Comparison of ENCODE assay signal across 27 cellular contexts in genomic region chr7:78765985-78766729, GRCh38.
"Had no signal": no experiment of that assay in that cellular context is flagged by ENCODE, and none has a peak within 500 bp of the region (broad histone marks: within the 10 kb centered on the region; RNA-seq: fewer than 3 reads in every experiment).

No MANE protein-coding gene starts in this region.

- H3K27ac ChIP-seq: esophagus squamous epithelium, heart left ventricle, lower lobe of right lung, neutrophil, ovary, prostate gland, stomach, thyroid gland, upper lobe of right lung, WERI-Rb-1 had no signal

- H3K9me3 Mint-ChIP-seq: activated T-cell treated with anti-CD3 and anti-CD28 coated beads, Interleukin-2, amount 50 U/mL, for 24 hours; dendritic cell treated with granulocyte-macrophage colony-stimulating factor and Interleukin-4, amounts not matched to agents 40 ng/mL and 50 ng/mL, for 4 days; nephron; stimulated activated naive B cell treated with anti-CD40 and anti-IgM and Interleukin-4, amounts not matched to agents 10 μg/mL and 1 μg/mL and 100 μg/mL, for 72 hours had no signal

- H3K4me3 ChIP-seq: esophagus squamous epithelium, heart left ventricle, lower lobe of right lung, ovary, prostate gland, stomach, thyroid gland, upper lobe of right lung had no signal

- H3K27ac Mint-ChIP-seq: activated T-cell treated with anti-CD3 and anti-CD28 coated beads, Interleukin-2, amount 50 U/mL, for 24 hours; dendritic cell treated with granulocyte-macrophage colony-stimulating factor and Interleukin-4, amounts not matched to agents 40 ng/mL and 50 ng/mL, for 4 days; nephron; stimulated activated naive B cell treated with anti-CD40 and anti-IgM and Interleukin-4, amounts not matched to agents 10 μg/mL and 1 μg/mL and 100 μg/mL, for 72 hours; T-helper 17 cell had no signal

- H3K27me3 ChIP-seq: heart left ventricle, ovary, thyroid gland, upper lobe of right lung had no signal

- H3K4me3 Mint-ChIP-seq: activated T-cell treated with anti-CD3 and anti-CD28 coated beads, Interleukin-2, amount 50 U/mL, for 24 hours; central memory CD8-positive, alpha-beta T cell; dendritic cell treated with granulocyte-macrophage colony-stimulating factor and Interleukin-4, amounts not matched to agents 40 ng/mL and 50 ng/mL, for 4 days; nephron; stimulated activated naive B cell treated with anti-CD40 and anti-IgM and Interleukin-4, amounts not matched to agents 10 μg/mL and 1 μg/mL and 100 μg/mL, for 72 hours; T-helper 17 cell had no signal

- H3K36me3 Mint-ChIP-seq: stimulated activated naive B cell treated with anti-CD40 and anti-IgM and Interleukin-4, amounts not matched to agents 10 μg/mL and 1 μg/mL and 100 μg/mL, for 72 hours had no signal

- H3K4me1 Mint-ChIP-seq: central memory CD8-positive, alpha-beta T cell; T-helper 17 cell had no signal

- ATAC-seq: activated CD4-positive, CD25-positive, alpha-beta regulatory T cell treated with anti-CD3 and anti-CD28 coated beads, Interleukin-2, amount 50 U/mL, for 24 hours; heart left ventricle; left lobe of liver; lower lobe of right lung; stimulated activated naive B cell treated with anti-CD40 and anti-IgM and Interleukin-4, amounts not matched to agents 10 μg/mL and 1 μg/mL and 100 μg/mL, for 72 hours; T-helper 17 cell; upper lobe of right lung had no signal

- H3K4me1 ChIP-seq: prostate gland had no signal

- H3K27me3 Mint-ChIP-seq: central memory CD8-positive, alpha-beta T cell; T-helper 17 cell had no signal

- H3K36me3 ChIP-seq: esophagus squamous epithelium, heart left ventricle, lower lobe of right lung, neutrophil, ovary, prostate gland, stomach, thyroid gland, upper lobe of right lung, WERI-Rb-1 had no signal

- DNase-seq: activated CD4-positive, alpha-beta T cell treated with anti-CD3 and anti-CD28 coated beads for 48 hours; activated CD4-positive, alpha-beta T cell treated with anti-CD3 and anti-CD28 coated beads, Interleukin-2, amount 50 U/mL, for 48 hours; activated CD8-positive, alpha-beta memory T cell treated with anti-CD3 and anti-CD28 coated beads, Interleukin-2, amount 50 U/mL, for 4 hours; activated gamma-delta T cell treated with Interleukin-2 at 50 U/mL for 16 hours; activated naive CD4-positive, alpha-beta T cell treated with anti-CD3 and anti-CD28 coated beads, Interleukin-2, amount 50 U/mL, for 16 hours; activated T-cell treated with anti-CD3 and anti-CD28 coated beads, Interleukin-2, amount 50 U/mL, for 24 hours; amygdala; esophagus squamous epithelium; heart left ventricle; lower lobe of right lung; ovary; stimulated activated CD4-positive, alpha-beta T cell treated with anti-CD3 and anti-CD28 coated beads, Interleukin-15, amount 100 ng/mL, for 24 hours; stimulated activated CD4-positive, alpha-beta T cell treated with anti-CD3 and anti-CD28 coated beads, Interleukin-2, amount 100 ng/mL, for 24 hours; stimulated activated naive B cell treated with anti-CD40 and anti-IgM and Interleukin-4, amounts not matched to agents 10 μg/mL and 1 μg/mL and 100 μg/mL, for 72 hours; stomach; T-helper 17 cell; T1000; thyroid gland; upper lobe of right lung; WERI-Rb-1 had no signal

- H3K9me3 ChIP-seq: esophagus squamous epithelium, heart left ventricle, lower lobe of right lung, neutrophil, ovary, prostate gland, stomach, thyroid gland, upper lobe of right lung had no signal
